Comparison of ENCODE assay signal across 8 cellular contexts in genomic region chr1:32201011-32201855, GRCh38. TPM values are rescaled to one million over a fixed set of nuclear protein-coding genes. Genes with fewer than 3 reads are reported as not detected.
DNase-seq lines count a peak whose midpoint lies in the region; ATAC-seq and TF ChIP-seq lines count a peak whose summit lies in the region.

No MANE protein-coding gene starts in this region.

- peaks cover 5% of the 10 kb centered on the region for H3K36me3 Mint-ChIP-seq in activated naive CD8-positive, alpha-beta T cell

- H3K27me3 ChIP-seq in heart right ventricle (no peaks in the 10 kb centered on the region), psoas muscle (ENCODE audit: insufficient read depth in 3 of 3, low read length in 2 of 3) (no peaks in the 10 kb centered on the region), aorta (ENCODE audit: control insufficient read depth in 1 of 2, insufficient read depth in 2 of 2, low read length in 1 of 2) (no peaks in the 10 kb centered on the region)

- H3K9me3 ChIP-seq in heart right ventricle (no peaks in the 10 kb centered on the region), psoas muscle (no peaks in the 10 kb centered on the region), aorta (ENCODE audit: control insufficient read depth, low read length) (no peaks in the 10 kb centered on the region)

- ATAC-seq in HG02970 (IDR thresholded peaks at IDR 0.05; ENCODE audit: low FRiP score, unreplicated experiment): peak; percentile 36
- ATAC-seq in SK-N-SH treated with all-trans-retinoic acid at 6 μM for 48 hours: peak; percentile 53
- peak; percentile 37 to 71 (median 62) for ATAC-seq in heart right ventricle
- ATAC-seq in psoas muscle: peak in 3 of 4 donors; percentile 35 to 36 (median 36)
- peak; percentile 74 for ATAC-seq in aorta (ENCODE audit: low FRiP score)
- ATAC-seq in HG02623 (IDR thresholded peaks at IDR 0.05; ENCODE audit: unreplicated experiment): no peak

- H3K4me1 ChIP-seq in heart right ventricle (peaks cover 18 to 58% (median 47%) of the 10 kb centered on the region in 9 donors), psoas muscle (peaks cover 61% of the 10 kb centered on the region), aorta (ENCODE audit: control insufficient read depth in 1 of 2, insufficient read depth in 2 of 2, low read length in 2 of 2) (no peaks in the 10 kb centered on the region)

- peak overlapping the region; percentile 91 for H3K27ac Mint-ChIP-seq in activated naive CD8-positive, alpha-beta T cell

- TF ChIP-seq CTCF in GM10266 (IDR thresholded peaks at IDR 0.05; ENCODE audit: control insufficient read depth, insufficient read depth, low read depth, missing control alignments): peak; percentile 24
- peak in 3 of 9 donors; percentile 6 to 34 (median 32) for TF ChIP-seq CTCF in heart right ventricle (IDR thresholded peaks at IDR 0.05)
- TF ChIP-seq CTCF in psoas muscle (IDR thresholded peaks at IDR 0.05): no peak

- WGBS in heart right ventricle, 2 donors: 1% methylated on average over 26 of the region's 26 CpGs
- 1% methylated on average over 23 to 26 of the region's 26 CpGs for WGBS in psoas muscle, 3 donors
- WGBS in aorta, 2 donors: 2 to 3% methylated on average over 26 of the region's 26 CpGs

- peak overlapping the region in 9 of 10 donors; percentile 81 to 93 (median 86) for H3K27ac ChIP-seq in heart right ventricle
- H3K27ac ChIP-seq in psoas muscle: peak overlapping the region; percentile 94
- H3K27ac ChIP-seq in aorta (ENCODE audit: low read depth in 1 of 2, low read length in 2 of 2): no peak overlapping the region

- H3K9me3 Mint-ChIP-seq in activated naive CD8-positive, alpha-beta T cell (ENCODE audit: low read depth): no peaks in the 10 kb centered on the region

- H3K4me3 ChIP-seq in heart right ventricle (peak overlapping the region; percentile 47 to 75 (median 62)), psoas muscle (peak overlapping the region; percentile 88), aorta (ENCODE audit: low read length in 2 of 2) (peak overlapping the region; percentile 31 to 56)

- peaks cover 0 to 30% (median 8%) of the 10 kb centered on the region in 9 donors for H3K36me3 ChIP-seq in heart right ventricle
- peaks cover 3 to 32% of the 10 kb centered on the region in 2 donors for H3K36me3 ChIP-seq in psoas muscle (ENCODE audit: insufficient read depth in 1 of 2, low read depth in 1 of 2)
- H3K36me3 ChIP-seq in aorta (ENCODE audit: control insufficient read depth in 1 of 2, insufficient read depth in 2 of 2, low read length in 1 of 2): peaks cover 0 to 2% of the 10 kb centered on the region in 2 donors

- peak overlapping the region; percentile 89 for H3K4me3 Mint-ChIP-seq in activated naive CD8-positive, alpha-beta T cell

- no peaks in the 10 kb centered on the region for H3K27me3 Mint-ChIP-seq in activated naive CD8-positive, alpha-beta T cell

- peak; percentile 79 for DNase-seq in GM10266 (ENCODE audit: extremely low spot score)
- peak; percentile 70 to 86 for DNase-seq in heart right ventricle
- DNase-seq in psoas muscle: peak; percentile 70 to 75
- peak; percentile 83 to 89 for DNase-seq in aorta

- H3K4me1 Mint-ChIP-seq in activated naive CD8-positive, alpha-beta T cell (ENCODE audit: low read depth): peaks cover 54% of the 10 kb centered on the region

- intact Hi-C loops in heart right ventricle (cut with DNase I): no loop called here
- intact Hi-C loops in psoas muscle (cut with DNase I): no loop called here
- intact Hi-C loops in aorta (cut with DNase I): no loop called here

TF ChIP-seq in SK-N-SH treated with all-trans-retinoic acid at 6 μM for 48 hours, 23 proteins besides CTCF, POLR2A, EP300 and RAD21:
- TF ChIP-seq ARNTL (CRISPR knock-in tag; IDR thresholded peaks at IDR 0.05; ENCODE audit: borderline replicate concordance, low read depth): no peak
- no peak for TF ChIP-seq ZC3H10 (CRISPR knock-in tag; IDR thresholded peaks at IDR 0.05)
- TF ChIP-seq TOX (CRISPR knock-in tag; IDR thresholded peaks at IDR 0.05; ENCODE audit: borderline replicate concordance): no peak
- no peak for TF ChIP-seq ISL1 (CRISPR knock-in tag; IDR thresholded peaks at IDR 0.05)
- no peak for TF ChIP-seq CSDC2 (CRISPR knock-in tag; IDR thresholded peaks at IDR 0.05)
- no peak for TF ChIP-seq SNAI2 (CRISPR knock-in tag; IDR thresholded peaks at IDR 0.05)
- no peak for TF ChIP-seq TCF4 (CRISPR knock-in tag; IDR thresholded peaks at IDR 0.05; ENCODE audit: borderline replicate concordance)
- no peak for TF ChIP-seq ZFP3 (CRISPR knock-in tag; IDR thresholded peaks at IDR 0.05)
- TF ChIP-seq PATZ1 (CRISPR knock-in tag; IDR thresholded peaks at IDR 0.05; ENCODE audit: borderline replicate concordance): no peak
- TF ChIP-seq OSR1 (CRISPR knock-in tag; IDR thresholded peaks at IDR 0.05): no peak

RNA-seq across cellular contexts. Expression of gene CCDC28B, which starts 0.8 kb away (rescaled TPM):
- 10 to 100 TPM; 11.8 to 25.5 (median 16.3) TPM for total RNA-seq in heart right ventricle
- polyA plus RNA-seq in heart right ventricle: 10 to 100 TPM; 21.3 to 42.7 TPM
- total RNA-seq in psoas muscle: 10 to 100 TPM; 38.7 to 69.2 (median 51.3) TPM
- polyA plus RNA-seq in psoas muscle: 10 to 100 TPM; 22.2 to 63.6 (median 44.3) TPM
- 1 to 10 TPM; 4.8 to 7.1 TPM for total RNA-seq in aorta
- 10 to 100 TPM in 1 of 2 donors, 1 to 10 TPM in 1; 2.8 to 10.5 TPM for polyA plus RNA-seq in aorta

RNA-seq across cellular contexts. Expression of gene IQCC, which starts 4.2 kb away (rescaled TPM):
- total RNA-seq in heart right ventricle (1 to 10 TPM in 4 of 10 donors, under 1 TPM in 6; 0.34 to 1.2 (median 0.90) TPM), psoas muscle (1 to 10 TPM in 1 of 4 donors, under 1 TPM in 3; 0.24 to 1.1 (median 0.59) TPM), aorta (1 to 10 TPM in 1 of 2 donors, under 1 TPM in 1; 0.62 to 1.4 TPM)
- polyA plus RNA-seq in heart right ventricle (1 to 10 TPM in 1 of 2 donors, under 1 TPM in 1; 0.87 to 2.0 TPM), psoas muscle (1 to 10 TPM in 1 of 3 donors, under 1 TPM in 2; 0.46 to 1.2 (median 0.69) TPM), aorta (1 to 10 TPM in 1 of 2 donors, under 1 TPM in 1; 0.50 to 2.4 TPM)

RNA-seq across cellular contexts. Expression of gene DCDC2B, which starts 7.7 kb away (rescaled TPM):
- not detected for total RNA-seq in heart right ventricle
- polyA plus RNA-seq in heart right ventricle: not detected
- total RNA-seq in psoas muscle: not detected
- under 1 TPM in 1 of 3 donors, not detected in 2; 0.04 TPM for polyA plus RNA-seq in psoas muscle
- total RNA-seq in aorta: not detected
- polyA plus RNA-seq in aorta: not detected

RNA-seq across cellular contexts. Expression of gene TMEM234, which starts 20.9 kb away (rescaled TPM):
- 10 to 100 TPM in 6 of 10 donors, 1 to 10 TPM in 4; 8.1 to 12.8 (median 11.1) TPM for total RNA-seq in heart right ventricle
- polyA plus RNA-seq in heart right ventricle: 10 to 100 TPM; 14.9 to 19.6 TPM
- total RNA-seq in psoas muscle: 1 to 10 TPM; 2.6 to 7.7 (median 4.5) TPM
- 1 to 10 TPM; 4.6 to 9.8 (median 7.1) TPM for polyA plus RNA-seq in psoas muscle
- 10 to 100 TPM; 18.0 to 24.3 TPM for total RNA-seq in aorta
- 10 to 100 TPM; 10.4 to 21.0 TPM for polyA plus RNA-seq in aorta

RNA-seq across cellular contexts. Expression of gene EIF3I, which starts 21.0 kb away (rescaled TPM):
- total RNA-seq in heart right ventricle: 100 to 1,000 TPM in 7 of 10 donors, 10 to 100 TPM in 3; 90.3 to 138 (median 103) TPM
- 100 to 1,000 TPM; 140 to 342 TPM for polyA plus RNA-seq in heart right ventricle
- 100 to 1,000 TPM; 174 to 238 (median 189) TPM for total RNA-seq in psoas muscle
- 100 to 1,000 TPM; 260 to 506 (median 336) TPM for polyA plus RNA-seq in psoas muscle
- total RNA-seq in aorta: 100 to 1,000 TPM; 102 to 108 TPM
- 100 to 1,000 TPM; 127 to 141 TPM for polyA plus RNA-seq in aorta

Comparison
In these comparisons a context has a peak if more than half of its experiments do, and no peak if none do; other contexts are left out.
1. H3K27ac ChIP-seq: peak in heart right ventricle (9 of 10) and psoas muscle (single experiment); none in aorta (0 of 2).
2. Peak in every context shown above with its lines, with median percentiles within 50 percentile points of each other: DNase-seq and H3K4me3 ChIP-seq.